ENCODE assay signal across 21 cellular contexts in the genomic region with DNA sequence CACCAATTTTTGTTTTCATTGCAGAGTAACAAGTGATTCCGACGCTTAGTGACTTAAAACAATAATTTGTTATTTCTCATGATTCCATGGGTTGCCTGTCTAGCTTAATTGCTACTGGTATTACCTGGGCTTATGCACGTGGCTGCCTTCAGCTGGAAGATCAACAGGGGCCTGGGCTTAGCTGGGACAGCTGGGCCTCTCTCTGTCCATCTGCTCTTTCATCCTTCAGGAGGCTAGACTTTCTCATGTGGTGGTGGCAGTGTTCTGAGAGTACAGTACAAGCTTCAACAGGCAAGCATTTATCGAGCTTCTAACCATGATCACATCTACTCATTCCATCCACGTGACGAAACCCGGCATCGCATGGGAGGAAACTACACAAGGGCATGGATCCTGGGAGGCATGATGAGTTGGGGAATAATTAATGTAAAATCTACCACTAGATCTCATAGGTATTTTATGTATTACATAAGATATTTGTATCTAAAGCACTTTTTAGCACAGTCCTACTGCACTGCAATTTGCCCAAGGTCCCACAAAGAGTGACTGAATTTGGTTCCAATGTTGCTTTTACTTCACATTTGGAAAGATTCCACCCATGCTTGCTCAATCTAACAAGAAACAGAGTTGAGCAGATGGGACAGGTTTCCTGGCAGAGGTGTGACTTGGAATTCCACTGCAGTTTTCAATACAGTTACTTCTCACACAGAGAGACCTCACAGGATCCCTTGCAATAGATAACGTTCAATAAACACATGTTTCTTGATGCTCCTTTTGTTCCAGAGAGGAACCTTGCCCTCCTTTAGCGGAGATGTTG.
DNase-seq lines count a peak whose midpoint lies in the region; ATAC-seq and TF ChIP-seq lines count a peak whose summit lies in the region.
"Had no signal": no experiment of that assay in that cellular context is flagged by ENCODE, and none has a peak within 500 bp of the region (broad histone marks: within the 10 kb centered on the region; RNA-seq: fewer than 3 reads in every experiment).

No MANE protein-coding gene starts in this region.

- H3K27ac ChIP-seq in WERI-Rb-1 (peak overlapping the region; percentile 67), prostate gland (no peak overlapping the region), esophagus muscularis mucosa (replicated peaks in 1 of 4) (no peak overlapping the region), aorta (ENCODE audit: low read depth in 1 of 2, low read length in 2 of 2) (no peak overlapping the region)
- no peak overlapping the region for H3K27ac ChIP-seq in effector memory CD4-positive, alpha-beta T cell (ENCODE audit: insufficient read depth, low read length, poor library complexity, severe bottlenecking)
- H3K27ac ChIP-seq: tibial artery had no signal

- WGBS in prostate gland, result 74% methylated on average over 10 of the region's 10 CpGs
- 93% methylated on average over 10 of the region's 10 CpGs for WGBS in esophagus muscularis mucosa
- 88 to 89% methylated on average over 10 of the region's 10 CpGs for WGBS in aorta, 2 donors

- H3K4me1 ChIP-seq in prostate gland (replicated peaks) (no peaks in the 10 kb centered on the region), esophagus muscularis mucosa (no peaks in the 10 kb centered on the region), aorta (ENCODE audit: control insufficient read depth in 1 of 2, insufficient read depth in 2 of 2, low read length in 2 of 2) (no peaks in the 10 kb centered on the region)
- H3K4me1 ChIP-seq in effector memory CD4-positive, alpha-beta T cell (ENCODE audit: control insufficient read depth, insufficient read depth, low read length, poor library complexity, severe bottlenecking), result no peaks in the 10 kb centered on the region
- H3K4me1 ChIP-seq: tibial artery had no signal

- TF ChIP-seq CTCF in WERI-Rb-1 (IDR thresholded peaks at IDR 0.05; ENCODE audit: low read depth, low read length) (no peak), prostate gland (IDR thresholded peaks at IDR 0.05) (no peak), esophagus muscularis mucosa (IDR thresholded peaks at IDR 0.05) (no peak)

- intact Hi-C loops in prostate gland (cut with DNase I), result loop anchor here (5.0 kb wide), 1 partner anchor 211 kb away; no protein-coding TSS in a partner anchor
- intact Hi-C loops in esophagus muscularis mucosa (cut with DNase I), result no loop called here
- intact Hi-C loops in aorta (cut with DNase I), result no loop called here

- H3K9me3 ChIP-seq in WERI-Rb-1 (ENCODE audit: severe bottlenecking), result peaks cover 16% of the 10 kb centered on the region
- H3K9me3 ChIP-seq in prostate gland, result no peaks in the 10 kb centered on the region
- H3K9me3 ChIP-seq in effector memory CD4-positive, alpha-beta T cell (ENCODE audit: control insufficient read depth, low read length), result no peaks in the 10 kb centered on the region
- peaks cover 0 to 6% (median 2%) of the 10 kb centered on the region in 4 donors for H3K9me3 ChIP-seq in esophagus muscularis mucosa
- H3K9me3 ChIP-seq in aorta (ENCODE audit: control insufficient read depth, low read length), result peaks cover 2% of the 10 kb centered on the region

- ATAC-seq in HG03354 (IDR thresholded peaks at IDR 0.05; ENCODE audit: poor library complexity, severe bottlenecking, unreplicated experiment) (no peak), aorta (ENCODE audit: low FRiP score) (no peak)
- ATAC-seq: activated CD4-positive, alpha-beta T cell treated with anti-CD3 and anti-CD28 coated beads for 36 hours; activated T-cell treated with anti-CD3 and anti-CD28 coated beads, Interleukin-2, amount 50 U/mL, for 4 hours; Panc1; stimulated activated naive B cell treated with anti-CD40 and anti-IgM and Interleukin-4, amounts not matched to agents 10 μg/mL and 1 μg/mL and 100 μg/mL, for 72 hours had no signal

- TF ChIP-seq POLR2A in prostate gland (IDR thresholded peaks at IDR 0.05) (no peak), esophagus muscularis mucosa (IDR thresholded peaks at IDR 0.05; ENCODE audit: low read depth) (no peak)

- peak overlapping the region; percentile 4; the same call in 1 of the 2 replicates for H3K4me3 ChIP-seq in WERI-Rb-1 (ENCODE audit: low read depth, low read length)
- no peak overlapping the region for H3K4me3 ChIP-seq in prostate gland
- H3K4me3 ChIP-seq in effector memory CD4-positive, alpha-beta T cell (ENCODE audit: insufficient read depth, low read depth, low read length, poor library complexity, severe bottlenecking), result no peak overlapping the region
- H3K4me3 ChIP-seq in esophagus muscularis mucosa, result no peak overlapping the region
- H3K4me3 ChIP-seq in aorta (ENCODE audit: low read length in 2 of 2), result no peak overlapping the region
- H3K4me3 ChIP-seq: tibial artery had no signal

- no peak for TF ChIP-seq EP300 in esophagus muscularis mucosa (IDR thresholded peaks at IDR 0.05)

- H3K36me3 ChIP-seq in WERI-Rb-1 (no peaks in the 10 kb centered on the region), prostate gland (no peaks in the 10 kb centered on the region), esophagus muscularis mucosa (no peaks in the 10 kb centered on the region), aorta (ENCODE audit: control insufficient read depth in 1 of 2, insufficient read depth in 2 of 2, low read length in 1 of 2) (no peaks in the 10 kb centered on the region)
- H3K36me3 ChIP-seq in effector memory CD4-positive, alpha-beta T cell (ENCODE audit: control insufficient read depth, insufficient read depth, low read length), result no peaks in the 10 kb centered on the region
- H3K36me3 ChIP-seq: tibial artery had no signal

- DNase-seq in NCI-H1694 treated with DMSO at 0.1 percent for 48 hours (lab: John Stamatoyannopoulos, UW) (peak; percentile 79), WERI-Rb-1 (peak; percentile 91), fibroblast of gingiva (ENCODE audit: low read depth) (peak; percentile 49), prostate gland (ENCODE audit: low spot score) (peak; percentile 26), esophagus muscularis mucosa (ENCODE audit: extremely low spot score) (no peak), aorta (no peak)
- DNase-seq in effector memory CD4-positive, alpha-beta T cell, result no peak
- DNase-seq: activated CD4-positive, alpha-beta T cell treated with anti-CD3 and anti-CD28 coated beads for 36 hours; activated CD8-positive, alpha-beta memory T cell treated with anti-CD3 and anti-CD28 coated beads for 24 hours; activated naive CD4-positive, alpha-beta T cell treated with Interleukin-2 at 50 U/mL for 16 hours; activated T-cell treated with anti-CD3 and anti-CD28 coated beads, Interleukin-2, amount 50 U/mL, for 4 hours; anterior cingulate cortex; CD4-positive, alpha-beta T cell; HFFc6; NCI-H187 treated with DMSO at 0.1 percent for 48 hours; NCI-H226; small intestine; stimulated activated naive B cell treated with anti-CD40 and anti-IgM and Interleukin-4, amounts not matched to agents 10 μg/mL and 1 μg/mL and 100 μg/mL, for 72 hours; tibial artery had no signal

- H3K27me3 ChIP-seq in WERI-Rb-1 (ENCODE audit: insufficient read depth, low read depth, severe bottlenecking) (no peaks in the 10 kb centered on the region), prostate gland (replicated peaks; ENCODE audit: insufficient read depth) (no peaks in the 10 kb centered on the region), esophagus muscularis mucosa (no peaks in the 10 kb centered on the region), aorta (ENCODE audit: control insufficient read depth in 1 of 2, insufficient read depth in 2 of 2, low read length in 1 of 2) (no peaks in the 10 kb centered on the region)
- H3K27me3 ChIP-seq in effector memory CD4-positive, alpha-beta T cell (replicated peaks; ENCODE audit: control insufficient read depth, insufficient read depth, low read length, poor library complexity, severe bottlenecking), result no peaks in the 10 kb centered on the region
- H3K27me3 ChIP-seq: tibial artery had no signal

Comparison
In these comparisons a context has a peak if more than half of its experiments do, and no peak if none do; other contexts are left out.
1. DNase-seq: peak in NCI-H1694 treated with DMSO at 0.1 percent for 48 hours (single experiment), WERI-Rb-1 (single experiment), fibroblast of gingiva (single experiment) and prostate gland (single experiment); none in effector memory CD4-positive, alpha-beta T cell (0 of 3), esophagus muscularis mucosa (single experiment) and aorta (0 of 2).